ENCODE assay signal across 22 cellular contexts in genomic region chr20:54064939-54065338, GRCh38. TPM values are rescaled to one million over a fixed set of nuclear protein-coding genes. Genes with fewer than 3 reads are reported as not detected.
"Had no signal": no experiment of that assay in that cellular context is flagged by ENCODE, and none has a peak within 500 bp of the region (broad histone marks: within the 10 kb centered on the region; RNA-seq: fewer than 3 reads in every experiment).

No MANE protein-coding gene starts in this region.

- H3K36me3 ChIP-seq: left ventricle myocardium inferior, upper lobe of left lung had no signal

- H3K9ac ChIP-seq: parathyroid adenoma had no signal

- H3K36me3 Mint-ChIP-seq: brain; stimulated activated naive B cell treated with anti-CD40 and anti-IgM and Interleukin-4, amounts not matched to agents 10 μg/mL and 1 μg/mL and 100 μg/mL, for 72 hours; WTC11 had no signal

- H3K9me3 Mint-ChIP-seq: activated naive CD4-positive, alpha-beta T cell treated with anti-CD3 and anti-CD28 coated beads for 36 hours; brain; dendritic cell treated with granulocyte-macrophage colony-stimulating factor and Interleukin-4, amounts not matched to agents 40 ng/mL and 50 ng/mL, for 4 days; stimulated activated naive B cell treated with anti-CD40 and anti-IgM and Interleukin-4, amounts not matched to agents 10 μg/mL and 1 μg/mL and 100 μg/mL, for 72 hours; WTC11 had no signal

- H3K4me3 Mint-ChIP-seq: activated CD4-positive, alpha-beta T cell treated with anti-CD3 and anti-CD28 coated beads for 36 hours; activated naive CD4-positive, alpha-beta T cell treated with anti-CD3 and anti-CD28 coated beads for 36 hours; brain; dendritic cell treated with granulocyte-macrophage colony-stimulating factor and Interleukin-4, amounts not matched to agents 40 ng/mL and 50 ng/mL, for 4 days; WTC11 had no signal

- H3K9me3 ChIP-seq: left ventricle myocardium inferior, upper lobe of left lung had no signal

- H3K4me1 ChIP-seq: parathyroid adenoma, upper lobe of left lung had no signal

- H3K27me3 Mint-ChIP-seq: activated CD4-positive, alpha-beta T cell treated with anti-CD3 and anti-CD28 coated beads for 36 hours; stimulated activated naive B cell treated with anti-CD40 and anti-IgM and Interleukin-4, amounts not matched to agents 10 μg/mL and 1 μg/mL and 100 μg/mL, for 72 hours had no signal

- H3K27ac ChIP-seq: foreskin keratinocyte, left ventricle myocardium inferior, parathyroid adenoma, upper lobe of left lung had no signal

- H3K79me2 ChIP-seq: parathyroid adenoma had no signal

- H3K4me3 ChIP-seq: left ventricle myocardium inferior, upper lobe of left lung had no signal

- DNase-seq: activated CD4-positive, alpha-beta T cell treated with anti-CD3 and anti-CD28 coated beads, Interleukin-2, amount 50 U/mL, for 4 hours; activated effector memory CD4-positive, alpha-beta T cell treated with Interleukin-2 at 50 U/mL for 16 hours; activated naive CD4-positive, alpha-beta T cell treated with anti-CD3 and anti-CD28 coated beads for 36 hours; activated T-cell treated with anti-CD3 and anti-CD28 coated beads, Interleukin-2, amount 50 U/mL, for 48 hours; anterior cingulate cortex; effector CD4-positive, alpha-beta T cell; foreskin keratinocyte; hippocampal formation; left ventricle myocardium inferior; nucleus accumbens; right cardiac atrium; stimulated activated CD4-positive, alpha-beta T cell treated with anti-CD3 and anti-CD28 coated beads, Interleukin-1b, Interleukin-23, amount 100 ng/mL, for 48 hours had no signal

- H3K27me3 ChIP-seq: upper lobe of left lung had no signal

- H2AFZ ChIP-seq: parathyroid adenoma had no signal

- ATAC-seq: foreskin keratinocyte, right cardiac atrium, WTC11 had no signal

- H3K27ac Mint-ChIP-seq: activated CD4-positive, alpha-beta T cell treated with anti-CD3 and anti-CD28 coated beads for 36 hours; activated naive CD4-positive, alpha-beta T cell treated with anti-CD3 and anti-CD28 coated beads for 36 hours; dendritic cell treated with granulocyte-macrophage colony-stimulating factor and Interleukin-4, amounts not matched to agents 40 ng/mL and 50 ng/mL, for 4 days had no signal

RNA-seq across cellular contexts. Expression of gene BCAS1, which starts 5.5 kb away (rescaled TPM):
- total RNA-seq: cardiac septum, foreskin keratinocyte, left ventricle myocardium inferior, pulmonary artery endothelial cell had no signal
- polyA plus RNA-seq: foreskin keratinocyte, neural cell had no signal
